Comparison of ENCODE assay signal across 1 cellular context in the genomic region with DNA sequence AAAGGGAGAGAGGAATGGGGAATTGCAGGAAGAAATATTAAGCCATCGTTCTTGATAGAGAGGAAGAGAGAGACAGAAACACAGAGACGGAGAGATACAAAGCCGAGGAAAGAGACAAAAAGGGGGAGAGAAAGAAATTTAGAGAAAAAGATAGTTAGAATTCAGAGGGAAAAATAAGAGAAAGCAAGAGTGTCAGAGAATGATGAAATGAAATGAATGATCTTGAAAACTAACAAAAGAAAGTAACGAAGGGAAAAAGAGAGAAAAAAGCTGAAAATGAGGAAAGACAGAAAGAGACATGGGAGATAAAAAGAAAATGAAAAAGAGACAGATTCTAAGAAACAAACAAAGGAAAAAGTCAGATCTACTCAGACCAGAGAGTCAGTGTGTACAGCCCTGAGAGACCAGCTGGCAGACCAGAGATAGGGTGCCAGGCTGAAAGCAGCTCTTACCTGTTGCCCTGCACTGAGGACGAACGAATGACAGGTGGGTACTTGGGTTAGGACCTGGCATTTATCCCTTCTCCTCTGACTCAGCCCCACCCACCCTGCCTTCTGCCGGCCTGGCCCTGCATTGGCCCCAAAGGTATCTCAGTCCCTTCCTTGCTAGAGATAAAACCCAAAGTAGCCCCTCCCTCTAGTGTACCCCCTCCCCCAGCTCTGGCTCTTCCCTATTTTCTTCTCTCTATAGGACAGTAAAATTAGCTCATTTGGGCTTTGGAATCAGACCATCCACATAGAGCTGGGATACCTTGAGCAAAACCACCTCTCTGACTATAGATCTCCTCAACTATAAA.
A peak's percentile ranks its signal among the peaks of the same experiment; 100 is the strongest.
TF ChIP-seq lines count a peak whose summit lies in the region.

TSS of gene ALAS2 (minus strand) at position 488 of the 796 bp plus-strand sequence. CDS start 4,977 bp downstream, outside the sequence.

TF ChIP-seq in K562, 482 proteins besides CTCF, POLR2A, EP300 and RAD21 (continues in another document):
- TF ChIP-seq RERE (CRISPR knock-in tag; IDR thresholded peaks at IDR 0.05; ENCODE audit: borderline replicate concordance) (no peak), TCFL5 (CRISPR knock-in tag; conservative IDR thresholded peaks at IDR 0.05) (no peak), SPI1 (IDR thresholded peaks at IDR 0.05; ENCODE audit: borderline replicate concordance, low read depth, low read length) (peak; percentile 29; the same call in 1 of the 2 replicates), NCOR1 (IDR thresholded peaks at IDR 0.05) (no peak), CHD1 (IDR thresholded peaks at IDR 0.05; ENCODE audit: low read length) (no peak), POLR2B (IDR thresholded peaks at IDR 0.05; ENCODE audit: low read depth, partially characterized antibody) (no peak), NR2F6 (CRISPR knock-in tag; IDR thresholded peaks at IDR 0.05) (no peak), HNRNPUL1 (IDR thresholded peaks at IDR 0.05; ENCODE audit: low read length) (no peak), MLLT1 (IDR thresholded peaks at IDR 0.05) (0 out of 4 replicates have a peak, but pooled peaks of 1 of the 2 experiments have one; percentile 60), FOXA1 (IDR thresholded peaks at IDR 0.05; ENCODE audit: borderline replicate concordance) (no peak), CHD7 (IDR thresholded peaks at IDR 0.05; ENCODE audit: low read depth, low read length) (no peak), GABPA (tag; conservative IDR thresholded peaks at IDR 0.05; ENCODE audit: low read depth) (no peak), ZNF212 (CRISPR knock-in tag; IDR thresholded peaks at IDR 0.05) (no peak), ARHGAP35 (IDR thresholded peaks at IDR 0.05; ENCODE audit: partially characterized antibody) (peak; percentile 8), ZNF165 (CRISPR knock-in tag; IDR thresholded peaks at IDR 0.05; ENCODE audit: borderline replicate concordance) (no peak), PRPF4 (IDR thresholded peaks at IDR 0.05; ENCODE audit: insufficient read depth, low read depth, low read length, poor library complexity, severe bottlenecking) (no peak)
- TF ChIP-seq, protein P1, sequence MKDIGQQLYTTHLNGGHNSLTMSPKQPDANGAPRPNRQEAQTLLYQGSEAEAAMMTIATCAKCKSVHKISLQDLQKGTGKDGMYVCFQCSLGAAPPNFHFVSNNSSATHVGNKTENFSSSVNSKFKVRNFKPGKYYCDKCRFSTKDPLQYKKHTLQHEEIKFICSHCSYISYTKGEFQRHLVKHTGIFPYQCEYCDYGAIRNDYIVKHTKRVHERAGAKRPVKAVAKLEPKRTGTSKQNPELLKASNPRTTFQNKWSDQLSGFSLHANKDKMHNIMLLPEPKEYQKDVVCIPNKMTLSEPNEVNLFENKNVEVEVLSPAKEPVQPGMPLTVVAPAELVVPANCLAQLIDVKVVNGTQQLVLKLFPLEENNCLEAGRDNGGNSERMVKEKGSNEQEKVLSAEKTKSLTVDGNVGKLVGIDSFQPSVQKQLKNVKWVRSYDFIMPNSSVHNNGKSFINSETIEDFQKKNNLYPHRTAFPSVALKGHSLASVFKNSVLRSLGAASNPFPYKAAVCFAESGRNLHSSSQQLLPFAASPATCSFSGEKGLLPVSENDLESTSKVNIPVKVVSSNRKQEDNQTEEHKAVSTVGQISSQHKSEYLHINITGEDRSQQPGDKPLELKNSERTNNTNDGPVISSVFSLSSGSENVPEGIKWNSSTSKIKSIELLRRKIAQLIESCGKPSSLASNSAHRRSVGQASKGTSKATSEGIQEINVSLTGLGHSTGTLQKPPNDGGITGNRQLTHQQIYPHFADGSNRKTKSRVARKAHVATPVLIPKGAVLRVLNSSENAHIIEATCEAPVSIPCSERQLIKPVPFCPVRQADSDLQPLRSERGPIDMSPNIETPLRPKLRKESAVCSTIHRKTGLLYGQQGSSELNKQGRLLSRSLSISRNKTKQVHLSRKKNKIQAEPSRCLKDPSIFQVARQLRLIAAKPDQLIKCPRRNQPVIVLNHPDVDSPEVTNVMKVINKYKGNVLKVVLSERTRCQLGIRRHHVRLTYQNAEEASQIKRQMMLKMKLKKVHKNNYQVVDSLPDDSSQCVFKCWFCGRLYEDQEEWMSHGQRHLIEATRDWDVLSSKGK (CRISPR knock-in tag; IDR thresholded peaks at IDR 0.05) = no peak
- TF ChIP-seq, protein P2, sequence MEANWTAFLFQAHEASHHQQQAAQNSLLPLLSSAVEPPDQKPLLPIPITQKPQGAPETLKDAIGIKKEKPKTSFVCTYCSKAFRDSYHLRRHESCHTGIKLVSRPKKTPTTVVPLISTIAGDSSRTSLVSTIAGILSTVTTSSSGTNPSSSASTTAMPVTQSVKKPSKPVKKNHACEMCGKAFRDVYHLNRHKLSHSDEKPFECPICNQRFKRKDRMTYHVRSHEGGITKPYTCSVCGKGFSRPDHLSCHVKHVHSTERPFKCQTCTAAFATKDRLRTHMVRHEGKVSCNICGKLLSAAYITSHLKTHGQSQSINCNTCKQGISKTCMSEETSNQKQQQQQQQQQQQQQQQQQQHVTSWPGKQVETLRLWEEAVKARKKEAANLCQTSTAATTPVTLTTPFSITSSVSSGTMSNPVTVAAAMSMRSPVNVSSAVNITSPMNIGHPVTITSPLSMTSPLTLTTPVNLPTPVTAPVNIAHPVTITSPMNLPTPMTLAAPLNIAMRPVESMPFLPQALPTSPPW (CRISPR knock-in tag; IDR thresholded peaks at IDR 0.05) = peak; percentile 33; the same call in 1 of the 2 replicates
- TF ChIP-seq, protein P3, sequence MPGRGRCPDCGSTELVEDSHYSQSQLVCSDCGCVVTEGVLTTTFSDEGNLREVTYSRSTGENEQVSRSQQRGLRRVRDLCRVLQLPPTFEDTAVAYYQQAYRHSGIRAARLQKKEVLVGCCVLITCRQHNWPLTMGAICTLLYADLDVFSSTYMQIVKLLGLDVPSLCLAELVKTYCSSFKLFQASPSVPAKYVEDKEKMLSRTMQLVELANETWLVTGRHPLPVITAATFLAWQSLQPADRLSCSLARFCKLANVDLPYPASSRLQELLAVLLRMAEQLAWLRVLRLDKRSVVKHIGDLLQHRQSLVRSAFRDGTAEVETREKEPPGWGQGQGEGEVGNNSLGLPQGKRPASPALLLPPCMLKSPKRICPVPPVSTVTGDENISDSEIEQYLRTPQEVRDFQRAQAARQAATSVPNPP (IDR thresholded peaks at IDR 0.05; ENCODE audit: borderline replicate concordance, insufficient read depth, insufficient read length) = no peak
